9 cellular contexts compared by ENCODE assay signal in the genomic region with DNA sequence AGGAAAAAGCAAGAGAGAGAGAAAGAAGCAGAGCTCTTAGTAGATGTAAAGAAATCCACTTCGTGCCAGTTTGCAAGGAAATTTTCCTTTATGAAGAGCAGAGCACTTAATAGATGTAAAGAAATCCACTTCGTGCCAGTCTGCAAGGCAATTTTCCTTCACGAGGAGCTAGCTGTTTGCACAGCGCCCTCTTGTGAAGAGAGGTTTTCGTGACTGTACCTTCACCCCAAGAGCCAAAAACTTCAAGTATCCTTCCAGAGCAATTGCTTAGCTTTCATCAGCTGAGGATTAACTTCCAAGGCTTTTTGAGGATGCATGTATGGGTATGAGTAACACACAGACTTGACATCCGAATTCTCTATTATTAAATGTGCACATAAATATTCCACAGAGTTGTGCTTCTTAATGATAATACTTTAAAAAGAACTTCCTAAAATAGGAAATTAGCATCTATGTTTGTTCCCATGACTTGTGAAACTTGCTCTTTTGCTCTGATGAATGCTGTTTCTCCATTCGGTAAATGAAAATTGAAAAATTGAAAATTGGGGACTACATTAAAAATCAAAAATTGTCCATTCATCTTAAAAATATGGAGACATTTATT.
DNase-seq lines count a peak whose midpoint lies in the region; ATAC-seq and TF ChIP-seq lines count a peak whose summit lies in the region.
"Had no signal": no experiment of that assay in that cellular context is flagged by ENCODE, and none has a peak within 500 bp of the region (broad histone marks: within the 10 kb centered on the region; RNA-seq: fewer than 3 reads in every experiment).

No MANE protein-coding gene starts in this region.

- TF ChIP-seq EP300 in gastroesophageal sphincter (IDR thresholded peaks at IDR 0.05), result no peak
- TF ChIP-seq EP300 in ovary (IDR thresholded peaks at IDR 0.05), result no peak

- intact Hi-C loops in ovary (cut with DNase I), result no loop called here

- DNase-seq in HFF-Myc (ENCODE audit: extremely low read depth, low read depth), result peak; percentile 52
- DNase-seq in NOMO-1 treated with DMSO at 0.1 percent for 48 hours (lab: John Stamatoyannopoulos, UW; ENCODE audit: unreplicated experiment), result peak; percentile 33
- DNase-seq in activated T-cell treated with anti-CD3 and anti-CD28 coated beads, Interleukin-2, amount 50 U/mL, for 4 hours, result peak; percentile 21
- peak; percentile 44 to 62 (median 50) for DNase-seq in ovary

- no peaks in the 10 kb centered on the region for H4K20me1 ChIP-seq in DOHH2 (ENCODE audit: control insufficient read depth, insufficient read depth, low read depth, low read length)

- no peak overlapping the region for H3K4me2 ChIP-seq in DOHH2 (ENCODE audit: low read length)

- H3F3A ChIP-seq in DOHH2 (ENCODE audit: control insufficient read depth, insufficient read depth), result no peaks in the 10 kb centered on the region

- H3K36me3 ChIP-seq in DOHH2 (ENCODE audit: control insufficient read depth, low read length), result no peaks in the 10 kb centered on the region
- H3K36me3 ChIP-seq in gastroesophageal sphincter, result no peaks in the 10 kb centered on the region
- H3K36me3 ChIP-seq in ovary, result no peaks in the 10 kb centered on the region

- peaks cover 12% of the 10 kb centered on the region for H3K27me3 ChIP-seq in DOHH2 (ENCODE audit: control insufficient read depth, low read length)
- no peaks in the 10 kb centered on the region for H3K27me3 ChIP-seq in gastroesophageal sphincter
- H3K27me3 ChIP-seq in ovary, result peaks cover 2% of the 10 kb centered on the region

- WGBS in gastroesophageal sphincter (ENCODE audit: low coverage in 1 of 2), 2 donors, result 9 to 15% methylated on average over 7 of the region's 7 CpGs
- WGBS in ovary, 3 donors, result 13 to 15% (median 14%) methylated on average over 7 of the region's 7 CpGs

- no peak for ATAC-seq in activated T-cell treated with anti-CD3 and anti-CD28 coated beads, Interleukin-2, amount 50 U/mL, for 4 hours
- ATAC-seq in gastroesophageal sphincter (peak; percentile 51), HG03469 (IDR thresholded peaks at IDR 0.05; ENCODE audit: unreplicated experiment) (no peak), GM21576 (IDR thresholded peaks at IDR 0.05; ENCODE audit: unreplicated experiment) (no peak)

- no peaks in the 10 kb centered on the region for H3K9me3 Mint-ChIP-seq in activated T-cell treated with anti-CD3 and anti-CD28 coated beads, Interleukin-2, amount 50 U/mL, for 4 hours
- H3K9me3 Mint-ChIP-seq: activated naive CD4-positive, alpha-beta T cell treated with anti-CD3 and anti-CD28 coated beads, Interleukin-2, amount 50 U/mL, for 24 hours had no signal

- H3K79me2 ChIP-seq in DOHH2 (ENCODE audit: control insufficient read depth, low read length), result no peaks in the 10 kb centered on the region

- no peak overlapping the region for H3K4me3 Mint-ChIP-seq in activated T-cell treated with anti-CD3 and anti-CD28 coated beads, Interleukin-2, amount 50 U/mL, for 4 hours
- H3K4me3 Mint-ChIP-seq: activated naive CD4-positive, alpha-beta T cell treated with anti-CD3 and anti-CD28 coated beads, Interleukin-2, amount 50 U/mL, for 24 hours had no signal

- H3K27me3 Mint-ChIP-seq in activated T-cell treated with anti-CD3 and anti-CD28 coated beads, Interleukin-2, amount 50 U/mL, for 4 hours (ENCODE audit: low read depth), result peaks cover 13% of the 10 kb centered on the region

- TF ChIP-seq POLR2A in gastroesophageal sphincter (IDR thresholded peaks at IDR 0.05) (no peak), ovary (IDR thresholded peaks at IDR 0.05) (no peak)

- no peaks in the 10 kb centered on the region for H3K36me3 Mint-ChIP-seq in activated T-cell treated with anti-CD3 and anti-CD28 coated beads, Interleukin-2, amount 50 U/mL, for 4 hours (ENCODE audit: insufficient read depth)
- H3K36me3 Mint-ChIP-seq: activated naive CD4-positive, alpha-beta T cell treated with anti-CD3 and anti-CD28 coated beads, Interleukin-2, amount 50 U/mL, for 24 hours had no signal

- no peaks in the 10 kb centered on the region for H3K9me2 ChIP-seq in DOHH2 (replicated peaks; ENCODE audit: control insufficient read depth, low read length)

- TF ChIP-seq CTCF in DOHH2 (IDR thresholded peaks at IDR 0.05; ENCODE audit: low read depth, low read length, poor library complexity, severe bottlenecking), result peak; percentile 80
- TF ChIP-seq CTCF in HFF-Myc (IDR thresholded peaks at IDR 0.05; ENCODE audit: low read depth, low read length, missing control alignments), result peak; percentile 85
- peak; percentile 53 to 78 (median 67) for TF ChIP-seq CTCF in gastroesophageal sphincter (IDR thresholded peaks at IDR 0.05)
- peak; percentile 44 to 51 (median 48) for TF ChIP-seq CTCF in ovary (IDR thresholded peaks at IDR 0.05)

- H3K27ac ChIP-seq in DOHH2 (ENCODE audit: low read depth, low read length), result no peak overlapping the region
- H3K27ac ChIP-seq in gastroesophageal sphincter, result no peak overlapping the region
- H3K27ac ChIP-seq in ovary, result no peak overlapping the region

- no peaks in the 10 kb centered on the region for H3K4me1 ChIP-seq in DOHH2 (ENCODE audit: control insufficient read depth, low read length)
- peaks cover 0 to 13% (median 0%) of the 10 kb centered on the region in 3 donors for H3K4me1 ChIP-seq in gastroesophageal sphincter
- no peaks in the 10 kb centered on the region for H3K4me1 ChIP-seq in ovary (ENCODE audit: insufficient read depth)

- no peak overlapping the region for H3K4me3 ChIP-seq in DOHH2 (ENCODE audit: low read length)
- H3K4me3 ChIP-seq in HFF-Myc (replicated peaks; ENCODE audit: low read depth, low read length), result no peak overlapping the region
- no peak overlapping the region for H3K4me3 ChIP-seq in gastroesophageal sphincter
- no peak overlapping the region for H3K4me3 ChIP-seq in ovary

- H3K9me3 ChIP-seq in DOHH2 (ENCODE audit: control insufficient read depth, insufficient read depth, low read length) (no peaks in the 10 kb centered on the region), gastroesophageal sphincter (no peaks in the 10 kb centered on the region), ovary (no peaks in the 10 kb centered on the region)

- peaks cover 2% of the 10 kb centered on the region for H3K4me1 Mint-ChIP-seq in activated T-cell treated with anti-CD3 and anti-CD28 coated beads, Interleukin-2, amount 50 U/mL, for 4 hours (ENCODE audit: low read depth)
- H3K4me1 Mint-ChIP-seq: activated naive CD4-positive, alpha-beta T cell treated with anti-CD3 and anti-CD28 coated beads, Interleukin-2, amount 50 U/mL, for 24 hours had no signal
